Comparison of ENCODE assay signal across 13 cellular contexts in genomic region chr1:13892141-13892670, GRCh38.
DNase-seq lines count a peak whose midpoint lies in the region; ATAC-seq and TF ChIP-seq lines count a peak whose summit lies in the region.
"Had no signal": no experiment of that assay in that cellular context is flagged by ENCODE, and none has a peak within 500 bp of the region (broad histone marks: within the 10 kb centered on the region; RNA-seq: fewer than 3 reads in every experiment).

No MANE protein-coding gene starts in this region.

- H3K79me2 ChIP-seq in neural cell (replicated peaks; ENCODE audit: insufficient read depth, low read length): no peaks in the 10 kb centered on the region

- H3K9me3 ChIP-seq in esophagus squamous epithelium (no peaks in the 10 kb centered on the region), neural cell (ENCODE audit: low read length) (no peaks in the 10 kb centered on the region)

- ATAC-seq in Right ventricle myocardium inferior: peak; percentile 41
- ATAC-seq in Right ventricle myocardium superior (ENCODE audit: poor library complexity): no peak
- no peak for ATAC-seq in HG02852 (IDR thresholded peaks at IDR 0.05; ENCODE audit: unreplicated experiment)

- peaks cover 0 to 14% (median 9%) of the 10 kb centered on the region in 3 donors for H3K4me1 ChIP-seq in esophagus squamous epithelium

- H3K4me2 ChIP-seq in neural cell (ENCODE audit: low read length): peak overlapping the region; percentile 62
- H3K4me2 ChIP-seq: KMS-11 had no signal

- peak overlapping the region; percentile 73 for H3K4me3 Mint-ChIP-seq in type B pancreatic cell
- H3K4me3 Mint-ChIP-seq in immature natural killer cell: no peak overlapping the region
- H3K4me3 Mint-ChIP-seq: T-helper 1 cell treated with Interleukin-12 subunit alpha and Interleukin-12 subunit beta and Interleukin-4 antibody, amounts not matched to agents 30 μg/mL and 1 μg/mL, for 36 hours had no signal

- TF ChIP-seq POLR2A in esophagus squamous epithelium (IDR thresholded peaks at IDR 0.05): no peak

- no peaks in the 10 kb centered on the region for H3K36me3 ChIP-seq in esophagus squamous epithelium
- no peaks in the 10 kb centered on the region for H3K36me3 ChIP-seq in neural cell (ENCODE audit: insufficient read depth, low read length)

- H3K4me1 Mint-ChIP-seq in type B pancreatic cell (ENCODE audit: unreplicated experiment): peaks cover 10% of the 10 kb centered on the region
- H3K4me1 Mint-ChIP-seq in immature natural killer cell: no peaks in the 10 kb centered on the region

- TF ChIP-seq CTCF in esophagus squamous epithelium (IDR thresholded peaks at IDR 0.05) (no peak), neural cell (IDR thresholded peaks at IDR 0.05; ENCODE audit: poor library complexity, severe bottlenecking) (no peak), type B pancreatic cell (conservative IDR thresholded peaks at IDR 0.05) (no peak)

- no peak for TF ChIP-seq RAD21 in neural cell (conservative IDR thresholded peaks at IDR 0.05)

- H2AFZ ChIP-seq in neural cell (ENCODE audit: low read depth, low read length): no peak overlapping the region

- H3K9me3 Mint-ChIP-seq in type B pancreatic cell (peaks cover 4% of the 10 kb centered on the region), immature natural killer cell (peaks cover 0 to 5% (median 0%) of the 10 kb centered on the region in 6 donors)
- H3K9me3 Mint-ChIP-seq: T-helper 1 cell treated with Interleukin-12 subunit alpha and Interleukin-12 subunit beta and Interleukin-4 antibody, amounts not matched to agents 30 μg/mL and 1 μg/mL, for 36 hours had no signal

- H3K4me3 ChIP-seq in esophagus squamous epithelium (peak overlapping the region in 3 of 4 donors; percentile 30 to 62 (median 47)), neural cell (ENCODE audit: low read length) (peak overlapping the region; percentile 69)

- intact Hi-C loops in Right ventricle myocardium inferior (cut with DNase I): no loop called here
- intact Hi-C loops in Right ventricle myocardium superior (cut with DNase I): no loop called here
- intact Hi-C loops in esophagus squamous epithelium (cut with DNase I): no loop called here

- H3K27me3 ChIP-seq in esophagus squamous epithelium (peaks cover 0 to 99% (median 5%) of the 10 kb centered on the region in 4 donors), neural cell (ENCODE audit: insufficient read depth, low read depth, low read length) (peaks cover 27% of the 10 kb centered on the region)

- H3K27me3 Mint-ChIP-seq in type B pancreatic cell: peaks cover 38% of the 10 kb centered on the region
- peaks cover 10 to 18% (median 13%) of the 10 kb centered on the region in 3 donors for H3K27me3 Mint-ChIP-seq in immature natural killer cell (ENCODE audit: low read depth in 3 of 3)

- H3K36me3 Mint-ChIP-seq in type B pancreatic cell (peaks cover 4% of the 10 kb centered on the region), immature natural killer cell (peaks cover 0 to 3% (median 0%) of the 10 kb centered on the region in 3 donors)

- H3K9me2 ChIP-seq in neural cell (ENCODE audit: insufficient read depth, low read length): no peaks in the 10 kb centered on the region

- no peaks in the 10 kb centered on the region for H4K20me1 ChIP-seq in neural cell (ENCODE audit: insufficient read depth)

- H3F3A ChIP-seq in neural cell (ENCODE audit: insufficient read depth, low read length, poor library complexity, severe bottlenecking): no peaks in the 10 kb centered on the region

- no peak for TF ChIP-seq EP300 in neural cell (conservative IDR thresholded peaks at IDR 0.05; ENCODE audit: poor library complexity, severe bottlenecking)

- DNase-seq in Right ventricle myocardium inferior (ENCODE audit: missing footprints) (no peak), Right ventricle myocardium superior (no peak), esophagus squamous epithelium (lab: John Stamatoyannopoulos, UW) (no peak), type B pancreatic cell (ENCODE audit: extremely low spot score, unreplicated experiment) (no peak), GM03348 (ENCODE audit: low spot score) (no peak), immature natural killer cell (no peak)
- DNase-seq: amniotic stem cell, NCI-H2081 treated with DMSO at 0.1 percent for 48 hours, trophoblast cell had no signal

- H3K27ac Mint-ChIP-seq in type B pancreatic cell: no peak overlapping the region
- H3K27ac Mint-ChIP-seq in immature natural killer cell: no peak overlapping the region
- H3K27ac Mint-ChIP-seq: T-helper 1 cell treated with Interleukin-12 subunit alpha and Interleukin-12 subunit beta and Interleukin-4 antibody, amounts not matched to agents 30 μg/mL and 1 μg/mL, for 36 hours had no signal

- H3K27ac ChIP-seq in esophagus squamous epithelium (no peak overlapping the region), neural cell (ENCODE audit: low read length) (no peak overlapping the region)
- H3K27ac ChIP-seq: KMS-11 had no signal

- WGBS in esophagus squamous epithelium, 2 donors: 19 to 43% methylated on average over 7 to 8 of the region's 10 CpGs

- H3K9ac ChIP-seq in neural cell (ENCODE audit: low read length): peak overlapping the region; percentile 44
- H3K9ac ChIP-seq: KMS-11 had no signal

TF ChIP-seq in neural cell, 6 proteins besides CTCF, POLR2A, EP300 and RAD21:
- TF ChIP-seq TAF1 (IDR thresholded peaks at IDR 0.05; ENCODE audit: low read depth) (no peak), SMC3 (conservative IDR thresholded peaks at IDR 0.05; ENCODE audit: poor library complexity) (no peak), MXI1 (conservative IDR thresholded peaks at IDR 0.05; ENCODE audit: poor library complexity, severe bottlenecking) (no peak), EZH2 (IDR thresholded peaks at IDR 0.05; ENCODE audit: borderline replicate concordance, insufficient read depth, low read length, poor library complexity, severe bottlenecking) (no peak), POLR2AphosphoS5 (IDR thresholded peaks at IDR 0.05) (no peak), REST (IDR thresholded peaks at IDR 0.05; ENCODE audit: borderline replicate concordance) (no peak)
